In genomic region chr6:96015791-96016776, GRCh38 we compare ENCODE assay signal across 9 cellular contexts. TPM values are rescaled to one million over a fixed set of nuclear protein-coding genes. Genes with fewer than 3 reads are reported as not detected.
DNase-seq lines count a peak whose midpoint lies in the region; ATAC-seq, FAIRE-seq and TF ChIP-seq lines count a peak whose summit lies in the region.
"Had no signal": no experiment of that assay in that cellular context is flagged by ENCODE, and none has a peak within 500 bp of the region (broad histone marks: within the 10 kb centered on the region; RNA-seq: fewer than 3 reads in every experiment).

TSS of gene FUT9 (plus strand) at chr6:96015974. CDS start at chr6:96203156, 187,182 bp downstream.

- no peaks in the 10 kb centered on the region; the same call in 1 of the 2 replicates for H3K4me1 ChIP-seq in H9 (ENCODE audit: insufficient read depth, low read length)
- H3K4me1 ChIP-seq in esophagus squamous epithelium = no peaks in the 10 kb centered on the region

- H3K4me2 ChIP-seq in H9 (ENCODE audit: insufficient read depth, insufficient read length, low read length) = peak within 1 kb of the TSS; percentile 84

- H2BK5ac ChIP-seq in H9 (ENCODE audit: insufficient read length, low read length) = no peak within 1 kb of the TSS

- no CpG with 5 or more reads among the region's 54 CpGs for WGBS in H9 (ENCODE audit: extremely low coverage, insufficient read length, low lambda C conversion rate)
- WGBS in esophagus squamous epithelium, 2 donors = 4% methylated on average over 11 to 17 of the region's 54 CpGs

- H2BK20ac ChIP-seq in H9 (ENCODE audit: low read depth, low read length, poor library complexity, severe bottlenecking) = no peak within 1 kb of the TSS

- DNase-seq in H9 = peak; percentile 86
- DNase-seq in NCI-H510A (lab: John Stamatoyannopoulos, UW) = peak; percentile 68
- DNase-seq in frontal cortex (ENCODE audit: low spot score in 2 of 2) = peak; percentile 49 to 67
- peak; percentile 77 for DNase-seq in pons (ENCODE audit: low spot score)
- DNase-seq in esophagus squamous epithelium (lab: John Stamatoyannopoulos, UW) = no peak
- no peak for DNase-seq in stimulated activated CD4-positive, alpha-beta T cell treated with anti-CD3 and anti-CD28 coated beads, Interleukin-1b, Interleukin-23, amount 100 ng/mL, for 48 hours
- no peak for DNase-seq in LoVo (ENCODE audit: low spot score)
- DNase-seq: NCI-H2029 had no signal

- peak within 1 kb of the TSS; percentile 23 for H3K9ac ChIP-seq in H9 (ENCODE audit: extremely low read depth, insufficient read length, low read length)

- H3T11ph ChIP-seq in H9 (ENCODE audit: low read length) = no peak within 1 kb of the TSS

- H2BK120ac ChIP-seq in H9 (ENCODE audit: low read depth, low read length, poor library complexity, severe bottlenecking) = no peak within 1 kb of the TSS

- no peak within 1 kb of the TSS for H4K5ac ChIP-seq in H9 (ENCODE audit: insufficient read length, low read depth, low read length)

- ATAC-seq in HG02759 (IDR thresholded peaks at IDR 0.05; ENCODE audit: unreplicated experiment) = no peak

- intact Hi-C loops in esophagus squamous epithelium (cut with DNase I) = no loop called here

- H3K23me2 ChIP-seq in H9 (ENCODE audit: insufficient read length, low read depth, low read length, poor library complexity, severe bottlenecking) = peaks cover 12% of the 10 kb centered on the region

- peak within 1 kb of the TSS; percentile 69 for H3K14ac ChIP-seq in H9 (ENCODE audit: insufficient read depth, low read length)

- no peak within 1 kb of the TSS for H3K56ac ChIP-seq in H9 (ENCODE audit: insufficient read length, low read depth, low read length)

- H4K91ac ChIP-seq in H9 (ENCODE audit: insufficient read length, low read depth, low read length) = no peak within 1 kb of the TSS

- no peak for TF ChIP-seq POLR2A in esophagus squamous epithelium (IDR thresholded peaks at IDR 0.05)

- peak within 1 kb of the TSS; percentile 53 to 95 (median 62); a peak in 6 of 7 replicates for H3K27ac Mint-ChIP-seq in H9

- H3K27ac ChIP-seq in H9 (ENCODE audit: insufficient read length, low read depth, low read length) (peak within 1 kb of the TSS; percentile 19), esophagus squamous epithelium (no peak within 1 kb of the TSS)

- peak within 1 kb of the TSS; percentile 1 for H3K18ac ChIP-seq in H9 (ENCODE audit: insufficient read length, low read depth, low read length)

- FAIRE-seq in frontal cortex (lab: Jason Lieb, UNC) = no peak

- no peak within 1 kb of the TSS for H4K8ac ChIP-seq in H9 (replicated peaks; ENCODE audit: insufficient read length, low read depth, low read length)

- H3K4ac ChIP-seq in H9 (ENCODE audit: low read depth, low read length) = no peak within 1 kb of the TSS

- no peak within 1 kb of the TSS for H2BK15ac ChIP-seq in H9 (ENCODE audit: low read depth, low read length)

- H3K36me3 ChIP-seq in esophagus squamous epithelium = no peaks in the 10 kb centered on the region

- no peaks in the 10 kb centered on the region; a peak in 2 of 5 replicates for H3K9me3 Mint-ChIP-seq in H9

- no peaks in the 10 kb centered on the region for H3K79me1 ChIP-seq in H9 (ENCODE audit: insufficient read depth, low read depth, low read length, poor library complexity, severe bottlenecking)

- H2AK5ac ChIP-seq in H9 (ENCODE audit: insufficient read length, low read length) = no peak within 1 kb of the TSS

- no peak within 1 kb of the TSS for H3K23ac ChIP-seq in H9 (ENCODE audit: insufficient read length, low read depth, low read length)

- peak within 1 kb of the TSS; percentile 77 to 88 for H3K4me3 Mint-ChIP-seq in H9

- H4K20me1 ChIP-seq in H9 (ENCODE audit: control insufficient read depth, insufficient read depth, insufficient read length) = no peaks in the 10 kb centered on the region

- H3K27me3 ChIP-seq in H9 (ENCODE audit: insufficient read depth, low read length) (no peaks in the 10 kb centered on the region; the same call in 1 of the 2 replicates), esophagus squamous epithelium (peaks cover 0 to 31% (median 0%) of the 10 kb centered on the region in 4 donors)

- peaks cover 33% of the 10 kb centered on the region for H3K27me3 Mint-ChIP-seq in H9 (ENCODE audit: low read depth)

- H3K4me3 ChIP-seq in esophagus squamous epithelium = no peak within 1 kb of the TSS

- no peaks in the 10 kb centered on the region for H3K9me3 ChIP-seq in H9 (ENCODE audit: control insufficient read depth, low read depth, low read length)
- no peaks in the 10 kb centered on the region for H3K9me3 ChIP-seq in esophagus squamous epithelium

- H2BK12ac ChIP-seq in H9 (ENCODE audit: insufficient read length, low read depth, low read length) = no peak within 1 kb of the TSS

- H3K36me3 Mint-ChIP-seq in H9 (ENCODE audit: insufficient read depth in 1 of 3, low read depth in 3 of 3) = no peaks in the 10 kb centered on the region

- peak; percentile 46; the same call in 2 of the 3 replicates for TF ChIP-seq CTCF in H9 (conservative IDR thresholded peaks at IDR 0.05)
- no peak for TF ChIP-seq CTCF in esophagus squamous epithelium (IDR thresholded peaks at IDR 0.05)

- peak within 1 kb of the TSS; percentile 79 for H2AFZ ChIP-seq in H9 (ENCODE audit: low read length)

- peaks cover 21 to 33% of the 10 kb centered on the region in 2 experiments for H3K4me1 Mint-ChIP-seq in H9

- H3K79me2 ChIP-seq in H9 (ENCODE audit: insufficient read depth, low read length) = no peaks in the 10 kb centered on the region; the same call in 1 of the 2 replicates

RNA-seq across cellular contexts. Expression of gene FUT9, which starts in this region (rescaled TPM):
- total RNA-seq in H9 (2021) (0.97 and 1.6 TPM in 2 replicates), frontal cortex (55.8 TPM), esophagus squamous epithelium (not detected)

Comparison
In these comparisons a context has a peak if more than half of its experiments do, and no peak if none do; other contexts are left out.
1. RNA of gene FUT9 (total RNA-seq): 55.8 TPM in frontal cortex (single experiment); 0.97 to 1.6 TPM in H9 and not detected in esophagus squamous epithelium; every median in the first group is over 10 times any median in the second.
2. DNase-seq: peak in H9 (single experiment), NCI-H510A (single experiment), frontal cortex (2 of 2) and pons (single experiment); none in esophagus squamous epithelium (single experiment), stimulated activated CD4-positive, alpha-beta T cell treated with anti-CD3 and anti-CD28 coated beads, Interleukin-1b, Interleukin-23, amount 100 ng/mL, for 48 hours (single experiment) and LoVo (single experiment).